3 cellular contexts compared by ENCODE assay signal in the genomic region with DNA sequence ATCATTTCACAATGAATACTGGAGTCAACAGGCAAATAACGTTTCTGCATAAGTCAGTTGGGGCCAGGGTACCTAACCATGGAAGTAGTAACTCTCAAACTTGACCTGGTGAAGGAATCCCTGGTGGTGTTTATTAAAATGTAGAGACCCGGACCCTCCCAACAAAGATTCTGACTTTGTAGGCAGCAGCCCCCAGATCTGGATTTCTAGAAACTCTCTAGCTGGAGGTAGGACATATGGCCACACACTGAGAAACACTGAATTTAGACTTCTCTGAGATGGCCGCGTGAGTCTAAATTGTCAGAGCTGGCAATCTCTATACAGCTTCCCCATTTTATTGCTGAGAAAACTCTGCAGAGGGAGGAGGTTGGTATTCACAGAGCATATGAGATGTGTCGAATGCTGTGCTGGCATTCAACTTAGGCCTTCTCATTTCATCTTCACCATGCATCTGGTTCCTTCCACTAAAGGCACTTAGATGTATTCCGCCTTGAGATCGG.
"Had no signal": no experiment of that assay in that cellular context is flagged by ENCODE, and none has a peak within 500 bp of the region (broad histone marks: within the 10 kb centered on the region; RNA-seq: fewer than 3 reads in every experiment).

No MANE protein-coding gene starts in this region.

- H3K4me3 ChIP-seq: GM12878 had no signal

- DNase-seq: GDM1, GF-D8 had no signal
